33 cellular contexts compared by ENCODE assay signal in genomic region chrX:47873123-47873522, GRCh38. TPM values are rescaled to one million over a fixed set of nuclear protein-coding genes. Genes with fewer than 3 reads are reported as not detected.
DNase-seq lines count a peak whose midpoint lies in the region; ATAC-seq, FAIRE-seq and TF ChIP-seq lines count a peak whose summit lies in the region.
"Had no signal": no experiment of that assay in that cellular context is flagged by ENCODE, and none has a peak within 500 bp of the region (broad histone marks: within the 10 kb centered on the region; RNA-seq: fewer than 3 reads in every experiment).

No MANE protein-coding gene starts in this region.

- FAIRE-seq in HepG2 (lab: Jason Lieb, UNC) (no peak), A549 (lab: Jason Lieb, UNC) (peak; percentile 13)
- FAIRE-seq: A204.1, D721Med had no signal

- ATAC-seq in HepG2 (no peak), right lobe of liver (no peak), A549 (no peak), GM18861 (IDR thresholded peaks at IDR 0.05; ENCODE audit: unreplicated experiment) (no peak)
- ATAC-seq: CD8-positive, alpha-beta T cell had no signal

- intact Hi-C loops in HepG2 (cut with micrococcal nuclease; ENCODE audit: unreplicated experiment) (no loop called here), right lobe of liver (cut with DNase I) (no loop called here), OCI-LY7 (cut with micrococcal nuclease; ENCODE audit: unreplicated experiment) (no loop called here)

- H2AFZ ChIP-seq in HepG2 (ENCODE audit: low read length) (no peak overlapping the region), OCI-LY7 (ENCODE audit: low read length) (no peak overlapping the region)

- no peak for TF ChIP-seq POLR2A in HepG2 (IDR thresholded peaks at IDR 0.05; ENCODE audit: insufficient read depth in 1 of 2, low read depth in 2 of 2, low read length in 2 of 2)
- TF ChIP-seq POLR2A in right lobe of liver (IDR thresholded peaks at IDR 0.05): no peak
- TF ChIP-seq POLR2A in A549 (IDR thresholded peaks at IDR 0.05; ENCODE audit: low read length): no peak

- 89% methylated on average over 2 of the region's 3 CpGs for WGBS in HepG2 (ENCODE audit: low lambda C conversion rate)
- 50% methylated on average over 2 of the region's 3 CpGs for WGBS in right lobe of liver (ENCODE audit: insufficient coverage, low coverage, low lambda C conversion rate, missing lambda C conversion rate)
- WGBS in A549 (ENCODE audit: missing lambda C conversion rate): 90% methylated on average over 3 of the region's 3 CpGs

- POLR2A ChIA-PET in HepG2 (lab: Yijun Ruan, JAX) (no interaction called here), A549 (lab: Yijun Ruan, JAX) (no interaction called here), OCI-LY7 (lab: Charles Lee) (no interaction called here)

- H3K27ac ChIP-seq in HepG2 (ENCODE audit: extremely low read length, insufficient read depth, low read length) (no peak overlapping the region), right lobe of liver (no peak overlapping the region), A549 (no peak overlapping the region), OCI-LY7 (ENCODE audit: low read depth, low read length, poor library complexity, severe bottlenecking) (no peak overlapping the region)
- H3K27ac ChIP-seq: 22Rv1; BLaER1; BLaER1 treated with 17β-estradiol and CSF1 and Interleukin-3, amounts not matched to agents 10 nM and 100 nM; C4-2B had no signal

- H3K9ac ChIP-seq in HepG2 (ENCODE audit: insufficient read depth, low read depth, low read length): no peak overlapping the region
- H3K9ac ChIP-seq: BLaER1; BLaER1 treated with 17β-estradiol and CSF1 and Interleukin-3, amounts not matched to agents 10 nM and 100 nM had no signal

- CTCF ChIA-PET in HepG2 (lab: Yijun Ruan, JAX; ENCODE audit: low intra/inter-chr PET ratio, low total read pairs): no interaction called here
- CTCF ChIA-PET in A549 (lab: Yijun Ruan, JAX): no interaction called here
- CTCF ChIA-PET in OCI-LY7 (lab: Charles Lee; ENCODE audit: unreplicated experiment): no interaction called here

- H3K79me2 ChIP-seq in HepG2 (ENCODE audit: insufficient read depth, low read length) (no peaks in the 10 kb centered on the region), OCI-LY7 (ENCODE audit: insufficient read depth, low read depth, low read length) (no peaks in the 10 kb centered on the region)

- no peaks in the 10 kb centered on the region for H3K4me1 ChIP-seq in HepG2 (ENCODE audit: insufficient read depth, low read length)
- H3K4me1 ChIP-seq in right lobe of liver: no peaks in the 10 kb centered on the region
- H3K4me1 ChIP-seq in A549: no peaks in the 10 kb centered on the region
- H3K4me1 ChIP-seq in OCI-LY7 (ENCODE audit: insufficient read depth, low read length, poor library complexity, severe bottlenecking): no peaks in the 10 kb centered on the region
- H3K4me1 ChIP-seq: BE2C; BLaER1; BLaER1 treated with 17β-estradiol and CSF1 and Interleukin-3, amounts not matched to agents 10 nM and 100 nM; Caco-2 had no signal

- no peaks in the 10 kb centered on the region for H4K20me1 ChIP-seq in HepG2 (ENCODE audit: insufficient read depth, low read length)
- no peaks in the 10 kb centered on the region for H4K20me1 ChIP-seq in OCI-LY7 (ENCODE audit: insufficient read depth, low read length)
- H4K20me1 ChIP-seq: BLaER1; BLaER1 treated with 17β-estradiol and CSF1 and Interleukin-3, amounts not matched to agents 10 nM and 100 nM had no signal

- in situ Hi-C loops in HepG2 (cut with HindIII; ENCODE audit: extremely low pct_ligation_motif_present, low pct_unique_long_range_greater_than_20kb): no loop called here

- H3K9me2 ChIP-seq in OCI-LY7 (ENCODE audit: insufficient read depth, low read length): no peaks in the 10 kb centered on the region

- H3K4me3 ChIP-seq in HepG2 (replicated peaks in 1 of 3; ENCODE audit: insufficient read depth in 1 of 3, low read depth in 2 of 3, low read length in 3 of 3): no peak overlapping the region
- no peak overlapping the region for H3K4me3 ChIP-seq in right lobe of liver
- no peak overlapping the region for H3K4me3 ChIP-seq in A549
- H3K4me3 ChIP-seq in LNCaP clone FGC (ENCODE audit: low read depth, low read length): no peak overlapping the region
- no peak overlapping the region for H3K4me3 ChIP-seq in OCI-LY7 (ENCODE audit: low read depth, low read length, poor library complexity, severe bottlenecking)
- H3K4me3 ChIP-seq: BLaER1; BLaER1 treated with 17β-estradiol and CSF1 and Interleukin-3, amounts not matched to agents 10 nM and 100 nM had no signal

- no TSS peak for BruUV-seq in HepG2 (replicated peaks; lab: Mats Ljungman, UMichigan)
- BruUV-seq in OCI-LY7 (replicated peaks; lab: Mats Ljungman, UMichigan): no TSS peak

- H3K4me2 ChIP-seq in HepG2 (ENCODE audit: low read depth, low read length) (no peak overlapping the region), A549 (no peak overlapping the region), OCI-LY7 (ENCODE audit: low read length) (no peak overlapping the region)
- H3K4me2 ChIP-seq: BLaER1; BLaER1 treated with 17β-estradiol and CSF1 and Interleukin-3, amounts not matched to agents 10 nM and 100 nM had no signal

- H3K27me3 ChIP-seq in HepG2 (ENCODE audit: control insufficient read depth in 1 of 2, insufficient read depth in 2 of 2, low read length in 2 of 2) (no peaks in the 10 kb centered on the region), right lobe of liver (no peaks in the 10 kb centered on the region)
- H3K27me3 ChIP-seq: BE2C had no signal

- H3K36me3 ChIP-seq in HepG2 (replicated peaks in 1 of 2; ENCODE audit: control insufficient read depth in 1 of 2, insufficient read depth in 2 of 2, low read length in 2 of 2) (no peaks in the 10 kb centered on the region), right lobe of liver (no peaks in the 10 kb centered on the region), OCI-LY7 (ENCODE audit: insufficient read depth, low read length) (peaks cover 33% of the 10 kb centered on the region)
- H3K36me3 ChIP-seq: BE2C, BLaER1 had no signal

- TF ChIP-seq CTCF in HepG2 (CRISPR knock-in tag; IDR thresholded peaks at IDR 0.05) (no peak), right lobe of liver (IDR thresholded peaks at IDR 0.05) (no peak), A549 (IDR thresholded peaks at IDR 0.05) (no peak), LNCaP clone FGC (IDR thresholded peaks at IDR 0.05; ENCODE audit: control insufficient read depth, extremely low read depth, insufficient read depth) (no peak), OCI-LY7 (conservative IDR thresholded peaks at IDR 0.05; ENCODE audit: low read length) (no peak)

- H3K9me3 ChIP-seq in HepG2 (ENCODE audit: low read length): peaks cover 4% of the 10 kb centered on the region; the same call in 1 of the 2 replicates
- no peaks in the 10 kb centered on the region for H3K9me3 ChIP-seq in right lobe of liver
- no peaks in the 10 kb centered on the region; the same call in 2 of the 3 replicates for H3K9me3 ChIP-seq in A549
- H3K9me3 ChIP-seq in OCI-LY7 (ENCODE audit: low read length): no peaks in the 10 kb centered on the region
- H3K9me3 ChIP-seq: BE2C, Caco-2 had no signal

- no peak for TF ChIP-seq RAD21 in HepG2 (CRISPR knock-in tag; IDR thresholded peaks at IDR 0.05)
- no peak for TF ChIP-seq RAD21 in A549 (conservative IDR thresholded peaks at IDR 0.05 in 1 of 2, IDR thresholded peaks at IDR 0.05 in 1 of 2)

- TF ChIP-seq EP300 in HepG2 (IDR thresholded peaks at IDR 0.05; ENCODE audit: low read depth in 2 of 2, low read length in 2 of 2): no peak
- no peak for TF ChIP-seq EP300 in HepG2 (CRISPR knock-in tag; IDR thresholded peaks at IDR 0.05; ENCODE audit: borderline replicate concordance)
- TF ChIP-seq EP300 in A549 (IDR thresholded peaks at IDR 0.05): no peak

- DNase-seq in HepG2 (ENCODE audit: low spot score) (no peak), right lobe of liver (no peak), A549 (ENCODE audit: low read depth in 1 of 2, low spot score in 1 of 2) (no peak), LNCaP clone FGC (ENCODE audit: low read depth) (peak; percentile 21), OCI-LY7 (ENCODE audit: low spot score) (peak; percentile 7), islet precursor cell (no peak), HUDEP-2 (lab: John Stamatoyannopoulos, UW; ENCODE audit: unreplicated experiment in 76 of 76) (no peak)
- DNase-seq: 8988T; ACHN; AML-193; BE2C; C1 segment of cervical spinal cord; Caco-2; Calu3; CD4-positive, alpha-beta memory T cell; CD4-positive, alpha-beta T cell; CD8-positive, alpha-beta memory T cell; CD8-positive, alpha-beta T cell; COR-L47; DMS 273 treated with DMSO at 0.1 percent for 48 hours; DMS153; DMS53; DMS79; DMS79 treated with DMSO at 0.1 percent for 48 hours; DND-41; EL had no signal

RNA-seq across cellular contexts. Expression of gene ZNF81, which starts 36.4 kb away (rescaled TPM):
- total RNA-seq in HepG2 (2016; rRNA removed; fragmentation: Illumina TruSeq; extraction: Trizol) (3.2 and 3.8 TPM in 2 replicates), right lobe of liver (1 to 10 TPM; 2.4 to 3.8 (median 3.3) TPM), OCI-LY7 (2022) (12.3 and 12.8 TPM in 2 replicates)
- 24.7 and 27.8 TPM in 2 replicates for total RNA-seq in HepG2 (2016; cell fraction: cytosol; rRNA removed; fragmentation: Illumina TruSeq; extraction: Trizol; ENCODE audit: low read depth)
- 3.4 and 4.3 TPM in 2 replicates for total RNA-seq in HepG2 (2016; cell fraction: insoluble cytoplasmic fraction; rRNA removed; fragmentation: Illumina TruSeq; extraction: Trizol)
- 4.7 and 4.8 TPM in 2 replicates for total RNA-seq in HepG2 (2016; cell fraction: membrane; rRNA removed; fragmentation: Illumina TruSeq; extraction: Trizol)
- total RNA-seq in HepG2 (2016; cell fraction: nucleus; rRNA removed; fragmentation: Illumina TruSeq; extraction: Trizol): 5.3 and 5.4 TPM in 2 replicates
- polyA plus RNA-seq in HepG2 (2011; rRNA removed) (1.4 and 1.5 TPM in 2 replicates), A549 (2011; rRNA removed) (8.3 and 9.3 TPM in 2 replicates), A549 (2017; fragmentation: RNase III; extraction: RNeasy Plus Mini Kit Qiagen cat#74134 plus additional on column Dnase treatment) (3.8 to 4.4 TPM (median 4.3 TPM) in 3 replicates)
- polyA plus RNA-seq in HepG2 (2011; cell fraction: cytosol; rRNA removed): 0.51 and 0.94 TPM in 2 replicates
- 2.5 and 3.1 TPM in 2 replicates for polyA plus RNA-seq in HepG2 (2011; cell fraction: nucleus; rRNA removed)
- 0.64 and 1.5 TPM in 2 replicates for polyA plus RNA-seq in HepG2 (2012)
- 0.80 and 1.2 TPM in 2 replicates for polyA plus RNA-seq in HepG2 (2016; cell fraction: cytosol; fragmentation: Illumina TruSeq; extraction: Trizol; ENCODE audit: low read depth)
- polyA plus RNA-seq in HepG2 (2016; cell fraction: insoluble cytoplasmic fraction; fragmentation: Illumina TruSeq; extraction: Trizol; ENCODE audit: low read depth): 0.85 and 1.4 TPM in 2 replicates
- polyA plus RNA-seq in HepG2 (2016; cell fraction: membrane; fragmentation: Illumina TruSeq; extraction: Trizol; ENCODE audit: low read depth): 0.50 and 0.58 TPM in 2 replicates
- 5.4 and 8.8 TPM in 2 replicates for polyA plus RNA-seq in HepG2 (2016; cell fraction: nucleus; fragmentation: Illumina TruSeq; extraction: Trizol; ENCODE audit: insufficient read depth, low read depth)
- 4.4 and 43.1 TPM in 2 replicates for polyA minus RNA-seq in HepG2 (2011; rRNA and poly(A)+ RNA removed; ENCODE audit: low replicate concordance)
- 0.97 and 0.99 TPM in 2 replicates for polyA minus RNA-seq in HepG2 (2011; cell fraction: cytosol; rRNA and poly(A)+ RNA removed)
- 7.3 and 8.8 TPM in 2 replicates for polyA minus RNA-seq in HepG2 (2011; cell fraction: nucleus; rRNA and poly(A)+ RNA removed)
- 4.0 and 6.6 TPM in 2 replicates for polyA plus RNA-seq in A549 (2012; cell fraction: cytosol; rRNA removed)
- 4.0 and 6.2 TPM in 2 replicates for polyA plus RNA-seq in A549 (2012; cell fraction: nucleus; rRNA removed)
- 19.8 and 31.1 TPM in 2 replicates for polyA minus RNA-seq in A549 (2011; rRNA and poly(A)+ RNA removed)
- 4.9 and 7.1 TPM in 2 replicates for total RNA-seq in OCI-LY7 (2014; rRNA removed; shearing (Covaris generic))

Comparison
In these comparisons a context has a peak if more than half of its experiments do, and no peak if none do; other contexts are left out.
1. DNase-seq: peak in LNCaP clone FGC (single experiment) and OCI-LY7 (single experiment); none in HepG2 (single experiment), right lobe of liver (0 of 3), A549 (0 of 2), islet precursor cell (single experiment) and HUDEP-2 (0 of 76).